1 cellular context compared by ENCODE assay signal in genomic region chr17:63817736-63818385, GRCh38.
TF ChIP-seq lines count a peak whose summit lies in the region.

No MANE protein-coding gene starts in this region.

TF ChIP-seq in HepG2, 621 proteins besides CTCF, POLR2A, EP300 and RAD21:
- TF ChIP-seq POGZ (CRISPR knock-in tag; IDR thresholded peaks at IDR 0.05) (no peak), SRSF1 (optimal IDR thresholded peaks at IDR 0.05; ENCODE audit: low read depth, low read length) (peak; percentile 44), ZNF558 (CRISPR knock-in tag; IDR thresholded peaks at IDR 0.05; ENCODE audit: borderline replicate concordance) (0 out of 2 replicates have a peak, but pooled peaks have one; percentile 22), ZNF687 (CRISPR knock-in tag; IDR thresholded peaks at IDR 0.05) (peak; percentile 25; the same call in 1 of the 2 replicates), ZNF816 (CRISPR knock-in tag; IDR thresholded peaks at IDR 0.05; ENCODE audit: borderline replicate concordance) (no peak), BCL3 (CRISPR knock-in tag; IDR thresholded peaks at IDR 0.05) (no peak), RBFOX2 (IDR thresholded peaks at IDR 0.05; ENCODE audit: low read depth, low read length) (no peak), RBM22 (optimal IDR thresholded peaks at IDR 0.05; ENCODE audit: low read length) (peak; percentile 88), AGO2 (optimal IDR thresholded peaks at IDR 0.05; ENCODE audit: low read depth, low read length) (peak; percentile 90), MTA1 (CRISPR knock-in tag; IDR thresholded peaks at IDR 0.05; ENCODE audit: borderline replicate concordance) (peak; percentile 28; the same call in 1 of the 2 replicates), ZNF296 (CRISPR knock-in tag; conservative IDR thresholded peaks at IDR 0.05) (0 out of 2 replicates have a peak, but pooled peaks have one; percentile 16), YEATS4 (CRISPR knock-in tag; IDR thresholded peaks at IDR 0.05; ENCODE audit: borderline replicate concordance) (no peak), ARNT2 (CRISPR knock-in tag; IDR thresholded peaks at IDR 0.05; ENCODE audit: low read depth) (peak; percentile 57; the same call in 1 of the 2 replicates), RFX5 (IDR thresholded peaks at IDR 0.05; ENCODE audit: low read depth, low read length) (no peak), ZBTB38 (CRISPR knock-in tag; IDR thresholded peaks at IDR 0.05) (peak; percentile 80), ZBTB4 (CRISPR knock-in tag; IDR thresholded peaks at IDR 0.05; ENCODE audit: borderline replicate concordance) (no peak), MBD4 (IDR thresholded peaks at IDR 0.05; ENCODE audit: borderline replicate concordance, low read length) (no peak)
